9 cellular contexts compared by ENCODE assay signal in genomic region chr15:65318870-65319356, GRCh38. TPM values are rescaled to one million over a fixed set of nuclear protein-coding genes. Genes with fewer than 3 reads are reported as not detected.
DNase-seq lines count a peak whose midpoint lies in the region; TF ChIP-seq lines count a peak whose summit lies in the region.
"Had no signal": no experiment of that assay in that cellular context is flagged by ENCODE, and none has a peak within 500 bp of the region (broad histone marks: within the 10 kb centered on the region; RNA-seq: fewer than 3 reads in every experiment).

No MANE protein-coding gene starts in this region.

- no peaks in the 10 kb centered on the region for H3K9me2 ChIP-seq in Loucy (replicated peaks; ENCODE audit: low read depth, low read length)

- H2AFZ ChIP-seq in Loucy (ENCODE audit: low read length) (peak overlapping the region; percentile 14; the same call in 1 of the 2 replicates), osteoblast (ENCODE audit: low read length) (no peak overlapping the region)

- peaks cover 10% of the 10 kb centered on the region for H3K27me3 Mint-ChIP-seq in activated T-helper 2 cell treated with anti-CD3 and anti-CD28 coated beads, Interferon-gamma antibody, Interleukin-2, Interleukin-4, amounts not matched to agents 10 μg/mL and 5 μg/mL and 100 μg/mL, durations not matched to agents 14 hours and 24 hours and 36 hours (ENCODE audit: low read depth)
- H3K27me3 Mint-ChIP-seq in type B pancreatic cell: no peaks in the 10 kb centered on the region

- H3K27me3 ChIP-seq in Loucy (ENCODE audit: insufficient read depth, low read length, poor library complexity, severe bottlenecking) (no peaks in the 10 kb centered on the region), osteoblast (ENCODE audit: insufficient read depth, low read length) (peaks cover 11% of the 10 kb centered on the region)

- no peak overlapping the region for H3K4me3 Mint-ChIP-seq in activated T-helper 2 cell treated with anti-CD3 and anti-CD28 coated beads, Interferon-gamma antibody, Interleukin-2, Interleukin-4, amounts not matched to agents 10 μg/mL and 5 μg/mL and 100 μg/mL, durations not matched to agents 14 hours and 24 hours and 36 hours (ENCODE audit: low read depth)
- no peak overlapping the region for H3K4me3 Mint-ChIP-seq in type B pancreatic cell

- no peaks in the 10 kb centered on the region for H3F3A ChIP-seq in Loucy (ENCODE audit: low read depth)

- peak; percentile 89 for TF ChIP-seq CTCF in Loucy (conservative IDR thresholded peaks at IDR 0.05; ENCODE audit: low read length)
- TF ChIP-seq CTCF in RWPE1 (conservative IDR thresholded peaks at IDR 0.05; ENCODE audit: low read depth): peak; percentile 96
- peak; percentile 66 for TF ChIP-seq CTCF in foreskin fibroblast (IDR thresholded peaks at IDR 0.05; ENCODE audit: low read depth, low read length)
- peak; percentile 92 for TF ChIP-seq CTCF in osteoblast (IDR thresholded peaks at IDR 0.05; ENCODE audit: extremely low read depth, low read depth, low read length)
- peak; percentile 98 for TF ChIP-seq CTCF in type B pancreatic cell (conservative IDR thresholded peaks at IDR 0.05)

- no peaks in the 10 kb centered on the region for H3K36me3 Mint-ChIP-seq in activated T-helper 2 cell treated with anti-CD3 and anti-CD28 coated beads, Interferon-gamma antibody, Interleukin-2, Interleukin-4, amounts not matched to agents 10 μg/mL and 5 μg/mL and 100 μg/mL, durations not matched to agents 14 hours and 24 hours and 36 hours (ENCODE audit: low read depth)
- H3K36me3 Mint-ChIP-seq in type B pancreatic cell: no peaks in the 10 kb centered on the region

- H3K36me3 ChIP-seq in Loucy (ENCODE audit: insufficient read depth, low read length): no peaks in the 10 kb centered on the region
- no peaks in the 10 kb centered on the region for H3K36me3 ChIP-seq in osteoblast (ENCODE audit: insufficient read depth, low read length)

- no peak overlapping the region for H3K27ac Mint-ChIP-seq in activated T-helper 2 cell treated with anti-CD3 and anti-CD28 coated beads, Interferon-gamma antibody, Interleukin-2, Interleukin-4, amounts not matched to agents 10 μg/mL and 5 μg/mL and 100 μg/mL, durations not matched to agents 14 hours and 24 hours and 36 hours
- H3K27ac Mint-ChIP-seq in type B pancreatic cell: no peak overlapping the region

- no peaks in the 10 kb centered on the region for H3K79me2 ChIP-seq in Loucy (ENCODE audit: insufficient read depth, low read length)
- H3K79me2 ChIP-seq in osteoblast (ENCODE audit: insufficient read depth, low read length): no peaks in the 10 kb centered on the region

- H3K4me3 ChIP-seq in Loucy (ENCODE audit: low read length, poor library complexity, severe bottlenecking) (no peak overlapping the region), foreskin fibroblast (ENCODE audit: low read depth in 1 of 2, low read length in 2 of 2) (no peak overlapping the region), osteoblast (ENCODE audit: insufficient read depth, low read length) (no peak overlapping the region)

- no peaks in the 10 kb centered on the region for H3K4me1 Mint-ChIP-seq in activated T-helper 2 cell treated with anti-CD3 and anti-CD28 coated beads, Interferon-gamma antibody, Interleukin-2, Interleukin-4, amounts not matched to agents 10 μg/mL and 5 μg/mL and 100 μg/mL, durations not matched to agents 14 hours and 24 hours and 36 hours (ENCODE audit: low read depth)
- peaks cover 12% of the 10 kb centered on the region for H3K4me1 Mint-ChIP-seq in type B pancreatic cell (ENCODE audit: unreplicated experiment)

- POLR2A ChIA-PET in RWPE1 (lab: Yijun Ruan, JAX; ENCODE audit: low non-redundant PET): no interaction called here

- no peak overlapping the region for H3K9ac ChIP-seq in Loucy (ENCODE audit: low read depth, low read length, poor library complexity, severe bottlenecking)

- no peaks in the 10 kb centered on the region for H3K9me3 Mint-ChIP-seq in activated T-helper 2 cell treated with anti-CD3 and anti-CD28 coated beads, Interferon-gamma antibody, Interleukin-2, Interleukin-4, amounts not matched to agents 10 μg/mL and 5 μg/mL and 100 μg/mL, durations not matched to agents 14 hours and 24 hours and 36 hours
- no peaks in the 10 kb centered on the region for H3K9me3 Mint-ChIP-seq in type B pancreatic cell

- H3K4me2 ChIP-seq in Loucy (ENCODE audit: low read depth, low read length, poor library complexity, severe bottlenecking): no peak overlapping the region
- H3K4me2 ChIP-seq in osteoblast (ENCODE audit: insufficient read depth, low read length): no peak overlapping the region

- peak; percentile 72 for DNase-seq in SIG-M5 treated with dmso at 0.1 percent for 504 hours (lab: John Stamatoyannopoulos, UW; ENCODE audit: unreplicated experiment)
- DNase-seq in SIG-M5 (lab: John Stamatoyannopoulos, UW): no peak
- peak; percentile 90 for DNase-seq in RWPE1 (ENCODE audit: low spot score)
- peak; percentile 66 for DNase-seq in activated T-helper 2 cell treated with anti-CD3 and anti-CD28 coated beads, Interferon-gamma antibody, Interleukin-2, Interleukin-4, amounts not matched to agents 10 μg/mL and 5 μg/mL and 100 μg/mL, durations not matched to agents 14 hours and 24 hours and 36 hours (ENCODE audit: low spot score)
- peak; percentile 62 to 89 for DNase-seq in foreskin fibroblast
- DNase-seq in osteoblast (ENCODE audit: insufficient read length, low spot score, missing footprints): peak; percentile 95
- peak; percentile 85 for DNase-seq in type B pancreatic cell (ENCODE audit: extremely low spot score, unreplicated experiment)

- H4K20me1 ChIP-seq in Loucy (ENCODE audit: insufficient read depth, low read length, poor library complexity, severe bottlenecking): no peaks in the 10 kb centered on the region
- H4K20me1 ChIP-seq in osteoblast (ENCODE audit: insufficient read depth, low read length): no peaks in the 10 kb centered on the region

- H3K4me1 ChIP-seq in Loucy (ENCODE audit: insufficient read depth, low read length, poor library complexity, severe bottlenecking) (no peaks in the 10 kb centered on the region), osteoblast (ENCODE audit: insufficient read depth, low read length) (no peaks in the 10 kb centered on the region)

- H3K9me3 ChIP-seq in Loucy (ENCODE audit: insufficient read depth, low read depth, low read length) (no peaks in the 10 kb centered on the region), osteoblast (ENCODE audit: low read depth, low read length) (no peaks in the 10 kb centered on the region)

- CTCF ChIA-PET in RWPE1 (lab: Yijun Ruan, JAX): interaction anchor here (0.5 to 1.9 kb wide), 19 partner anchors 12 to 1020 kb away, joined by 3 to 25 read pairs (median 4); no protein-coding TSS in a partner anchor

- intact Hi-C loops in activated T-helper 2 cell treated with anti-CD3 and anti-CD28 coated beads, Interferon-gamma antibody, Interleukin-2, Interleukin-4, amounts not matched to agents 10 μg/mL and 5 μg/mL and 100 μg/mL, durations not matched to agents 14 hours and 24 hours and 36 hours (cut with micrococcal nuclease): loop anchor here (1.0 to 5.0 kb wide), 2 partner anchors 66 to 83 kb away; no protein-coding TSS in a partner anchor

- no peak overlapping the region for H3K27ac ChIP-seq in RWPE1
- no peak overlapping the region for H3K27ac ChIP-seq in osteoblast (ENCODE audit: low read depth, low read length)

RNA-seq across cellular contexts. Expression of gene RNU5B-1, which starts 14.4 kb away (rescaled TPM):
- total RNA-seq in activated T-helper 2 cell treated with anti-CD3 and anti-CD28 coated beads, Interferon-gamma antibody, Interleukin-2, Interleukin-4, amounts not matched to agents 10 μg/mL and 5 μg/mL and 100 μg/mL, durations not matched to agents 14 hours and 24 hours and 36 hours: not detected in 2 replicates
- total RNA-seq in osteoblast (not detected in 2 replicates), type B pancreatic cell (ENCODE audit: low replicate concordance) (15.0 and 16.3 TPM in 2 replicates)
- total RNA-seq: pulmonary artery endothelial cell had no signal

RNA-seq across cellular contexts. Expression of gene RNU5A-1, which starts 23.1 kb away (rescaled TPM):
- total RNA-seq in activated T-helper 2 cell treated with anti-CD3 and anti-CD28 coated beads, Interferon-gamma antibody, Interleukin-2, Interleukin-4, amounts not matched to agents 10 μg/mL and 5 μg/mL and 100 μg/mL, durations not matched to agents 14 hours and 24 hours and 36 hours: not detected in 2 replicates
- total RNA-seq in osteoblast (not detected in 2 replicates), type B pancreatic cell (ENCODE audit: low replicate concordance) (not detected in 2 replicates)
- total RNA-seq: pulmonary artery endothelial cell had no signal

RNA-seq across cellular contexts. Expression of gene PARP16, which starts 32.2 kb away (rescaled TPM):
- total RNA-seq in activated T-helper 2 cell treated with anti-CD3 and anti-CD28 coated beads, Interferon-gamma antibody, Interleukin-2, Interleukin-4, amounts not matched to agents 10 μg/mL and 5 μg/mL and 100 μg/mL, durations not matched to agents 14 hours and 24 hours and 36 hours: 11.0 and 11.5 TPM in 2 replicates
- 6.2 and 6.5 TPM in 2 replicates for total RNA-seq in osteoblast
- 8.0 and 12.7 TPM in 2 replicates for total RNA-seq in type B pancreatic cell (ENCODE audit: low replicate concordance)

RNA-seq across cellular contexts. Expression of gene IGDCC3, which starts 58.9 kb away (rescaled TPM):
- not detected in 2 replicates for total RNA-seq in activated T-helper 2 cell treated with anti-CD3 and anti-CD28 coated beads, Interferon-gamma antibody, Interleukin-2, Interleukin-4, amounts not matched to agents 10 μg/mL and 5 μg/mL and 100 μg/mL, durations not matched to agents 14 hours and 24 hours and 36 hours
- total RNA-seq in osteoblast (0.29 TPM in 1 of 2 replicates, not detected in the other), type B pancreatic cell (ENCODE audit: low replicate concordance) (18.8 and 169 TPM in 2 replicates)
- total RNA-seq: pulmonary artery endothelial cell had no signal
